8 cellular contexts compared by ENCODE assay signal in the genomic region with DNA sequence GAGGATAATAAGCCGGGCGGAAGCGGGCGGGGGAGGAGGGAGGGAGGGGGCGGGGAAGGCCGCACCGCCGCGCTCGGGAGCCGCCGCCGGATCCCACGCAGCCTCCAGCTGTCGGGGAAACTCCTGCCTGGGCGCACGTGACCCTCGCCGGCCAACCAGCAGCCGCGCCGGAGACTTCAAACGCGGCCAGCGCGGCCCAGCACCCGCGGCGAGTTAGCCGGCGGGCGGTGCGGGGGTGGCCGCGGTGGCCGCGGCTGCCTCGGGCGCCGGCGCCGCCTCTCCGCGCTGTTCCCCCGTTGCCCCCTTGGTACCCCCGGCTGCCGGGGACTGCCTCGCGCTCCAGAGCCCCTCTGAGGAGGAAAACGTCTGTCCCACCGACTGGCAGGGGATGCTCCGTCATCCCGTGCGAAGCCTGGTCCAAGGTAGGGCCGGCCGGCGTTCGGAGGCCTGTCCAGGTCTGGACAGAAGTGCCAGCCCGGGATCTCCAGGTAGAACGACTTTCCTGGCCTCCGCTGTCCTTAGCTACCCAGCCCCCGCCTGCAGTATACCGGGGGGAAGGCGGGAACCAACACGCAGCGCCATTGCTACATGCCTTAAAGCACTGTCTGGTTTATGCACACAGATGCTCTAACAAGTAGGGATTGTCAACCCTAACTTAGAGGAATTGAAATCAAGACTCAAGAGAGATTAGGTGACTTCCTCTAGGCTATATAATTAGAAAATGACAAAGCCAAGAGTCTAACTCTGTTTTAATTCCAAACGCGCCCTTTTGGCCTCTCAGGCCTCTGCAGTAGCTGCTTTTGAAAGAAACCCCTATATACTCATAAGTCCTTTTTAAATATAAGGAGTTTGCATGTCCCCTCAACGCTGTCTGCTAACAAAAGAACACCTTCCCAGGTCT. TPM values are rescaled to one million over a fixed set of nuclear protein-coding genes. Genes with fewer than 3 reads are reported as not detected.
A peak's percentile ranks its signal among the peaks of the same experiment; 100 is the strongest.
DNase-seq lines count a peak whose midpoint lies in the region; FAIRE-seq and TF ChIP-seq lines count a peak whose summit lies in the region.

A gene with protein sequence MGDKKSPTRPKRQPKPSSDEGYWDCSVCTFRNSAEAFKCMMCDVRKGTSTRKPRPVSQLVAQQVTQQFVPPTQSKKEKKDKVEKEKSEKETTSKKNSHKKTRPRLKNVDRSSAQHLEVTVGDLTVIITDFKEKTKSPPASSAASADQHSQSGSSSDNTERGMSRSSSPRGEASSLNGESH (minus strand): TSS at position 9 of the 901 bp plus-strand sequence. CDS start 68 bp downstream, outside the sequence.

- H3K27ac ChIP-seq in SK-N-SH (ENCODE audit: low read depth in 2 of 2, low read length in 1 of 2), result peak within 1 kb of the TSS; percentile 78 to 96
- peak within 1 kb of the TSS; percentile 96 for H3K27ac ChIP-seq in suprapubic skin

- peak within 1 kb of the TSS; percentile 100 for H2AFZ ChIP-seq in Loucy (ENCODE audit: low read length)
- H2AFZ ChIP-seq in SK-N-SH (ENCODE audit: low read depth), result peak within 1 kb of the TSS; percentile 99

- 26% methylated on average over 7 of the region's 69 CpGs for WGBS in SK-N-SH (ENCODE audit: low lambda C conversion rate)
- WGBS in suprapubic skin, result 16% methylated on average over 11 of the region's 69 CpGs

- in situ Hi-C loops in G401 (cut with HindIII; ENCODE audit: low sequenced_read_pairs), result no loop called here

- H3K9ac ChIP-seq in Loucy (ENCODE audit: low read depth, low read length, poor library complexity, severe bottlenecking), result peak within 1 kb of the TSS; percentile 93
- peak within 1 kb of the TSS; percentile 83 for H3K9ac ChIP-seq in SK-N-SH

- no peak for FAIRE-seq in H54 (lab: Jason Lieb, UNC)

- H3F3A ChIP-seq in Loucy (ENCODE audit: low read depth) (no peaks in the 10 kb centered on the region), SK-N-SH (replicated peaks; ENCODE audit: insufficient read depth) (peaks cover 4% of the 10 kb centered on the region)

- DNase-seq in G401 (ENCODE audit: low spot score), result peak; percentile 84
- peak; percentile 95 for DNase-seq in H54 (ENCODE audit: insufficient read length, low spot score)
- DNase-seq in SK-N-SH, result peak; percentile 95
- DNase-seq in activated naive CD4-positive, alpha-beta T cell treated with anti-CD3 and anti-CD28 coated beads, Interleukin-2, amount 50 U/mL, for 16 hours, result peak; percentile 90
- peak; percentile 90 for DNase-seq in globus pallidus (ENCODE audit: low spot score)
- DNase-seq in occipital lobe (lab: John Stamatoyannopoulos, UW), result peak; percentile 87
- DNase-seq in suprapubic skin (ENCODE audit: low spot score in 2 of 2), result peak; percentile 93 to 94

- TF ChIP-seq POLR2A in H54 (IDR thresholded peaks at IDR 0.05; ENCODE audit: low read depth, low read length) (peak; percentile 81), suprapubic skin (IDR thresholded peaks at IDR 0.05) (no peak)

- no peak for TF ChIP-seq CTCF in Loucy (conservative IDR thresholded peaks at IDR 0.05; ENCODE audit: low read length)
- TF ChIP-seq CTCF in SK-N-SH (IDR thresholded peaks at IDR 0.05), result no peak
- TF ChIP-seq CTCF in suprapubic skin (IDR thresholded peaks at IDR 0.05), result no peak

- H3K9me2 ChIP-seq in Loucy (replicated peaks; ENCODE audit: low read depth, low read length), result no peaks in the 10 kb centered on the region
- H3K9me2 ChIP-seq in SK-N-SH, result no peaks in the 10 kb centered on the region

- peak within 1 kb of the TSS; percentile 98 for H3K4me3 ChIP-seq in Loucy (ENCODE audit: low read length, poor library complexity, severe bottlenecking)
- H3K4me3 ChIP-seq in SK-N-SH (ENCODE audit: low read depth in 2 of 2, low read length in 1 of 2), result peak within 1 kb of the TSS; percentile 87 to 91
- H3K4me3 ChIP-seq in suprapubic skin, result peak within 1 kb of the TSS; percentile 78

- TF ChIP-seq EP300 in SK-N-SH (IDR thresholded peaks at IDR 0.05; ENCODE audit: borderline replicate concordance in 1 of 2, low read depth in 1 of 2, low read length in 1 of 2), result no peak; a peak in 1 of 4 replicates
- TF ChIP-seq EP300 in suprapubic skin (IDR thresholded peaks at IDR 0.05), result no peak

- H3K27me3 ChIP-seq in Loucy (ENCODE audit: insufficient read depth, low read length, poor library complexity, severe bottlenecking) (no peaks in the 10 kb centered on the region), SK-N-SH (ENCODE audit: insufficient read depth) (no peaks in the 10 kb centered on the region), suprapubic skin (no peaks in the 10 kb centered on the region)

- peaks cover 52% of the 10 kb centered on the region for H3K79me2 ChIP-seq in Loucy (ENCODE audit: insufficient read depth, low read length)
- peaks cover 50% of the 10 kb centered on the region for H3K79me2 ChIP-seq in SK-N-SH (ENCODE audit: insufficient read depth)

- CTCF ChIA-PET in SK-N-SH (lab: Yijun Ruan, JAX), result interaction anchor here (1.0 kb wide), 1 partner anchor 99 kb away, joined by 3 read pairs; no protein-coding TSS in a partner anchor

- H3K4me2 ChIP-seq in Loucy (ENCODE audit: low read depth, low read length, poor library complexity, severe bottlenecking) (peak within 1 kb of the TSS; percentile 90), SK-N-SH (peak within 1 kb of the TSS; percentile 95)

- POLR2A ChIA-PET in SK-N-SH (lab: Yijun Ruan, JAX), result no interaction called here

- H3K36me3 ChIP-seq in Loucy (ENCODE audit: insufficient read depth, low read length), result peaks cover 4% of the 10 kb centered on the region; the same call in 1 of the 2 replicates
- peaks cover 10 to 15% of the 10 kb centered on the region in 2 experiments for H3K36me3 ChIP-seq in SK-N-SH (replicated peaks in 1 of 2; ENCODE audit: control insufficient read depth in 1 of 2, insufficient read depth in 2 of 2, low read length in 1 of 2)
- no peaks in the 10 kb centered on the region for H3K36me3 ChIP-seq in suprapubic skin

- peaks cover 46% of the 10 kb centered on the region for H3K4me1 ChIP-seq in Loucy (ENCODE audit: insufficient read depth, low read length, poor library complexity, severe bottlenecking)
- peaks cover 0 to 17% of the 10 kb centered on the region in 2 experiments; a peak in 3 of 4 replicates for H3K4me1 ChIP-seq in SK-N-SH (ENCODE audit: control insufficient read depth in 1 of 2, insufficient read depth in 2 of 2, low read depth in 1 of 2, low read length in 1 of 2)
- peaks cover 37% of the 10 kb centered on the region for H3K4me1 ChIP-seq in suprapubic skin

- TF ChIP-seq RAD21 in SK-N-SH (IDR thresholded peaks at IDR 0.05; ENCODE audit: low read length), result no peak

- H3K9me3 ChIP-seq in Loucy (ENCODE audit: insufficient read depth, low read depth, low read length) (no peaks in the 10 kb centered on the region), SK-N-SH (no peaks in the 10 kb centered on the region), suprapubic skin (no peaks in the 10 kb centered on the region)

- H4K20me1 ChIP-seq in Loucy (ENCODE audit: insufficient read depth, low read length, poor library complexity, severe bottlenecking), result peaks cover 36% of the 10 kb centered on the region
- no peaks in the 10 kb centered on the region for H4K20me1 ChIP-seq in SK-N-SH (ENCODE audit: insufficient read depth)

TF ChIP-seq in SK-N-SH, 30 proteins besides CTCF, POLR2A, EP300 and RAD21 (continues in another document):
- TF ChIP-seq SMC3 (IDR thresholded peaks at IDR 0.05; ENCODE audit: low read depth, low read length), result no peak
- TF ChIP-seq SIN3A (IDR thresholded peaks at IDR 0.05; ENCODE audit: borderline replicate concordance, low read depth, low read length), result peak; percentile 53; the same call in 1 of the 2 replicates
- TF ChIP-seq, protein P1, sequence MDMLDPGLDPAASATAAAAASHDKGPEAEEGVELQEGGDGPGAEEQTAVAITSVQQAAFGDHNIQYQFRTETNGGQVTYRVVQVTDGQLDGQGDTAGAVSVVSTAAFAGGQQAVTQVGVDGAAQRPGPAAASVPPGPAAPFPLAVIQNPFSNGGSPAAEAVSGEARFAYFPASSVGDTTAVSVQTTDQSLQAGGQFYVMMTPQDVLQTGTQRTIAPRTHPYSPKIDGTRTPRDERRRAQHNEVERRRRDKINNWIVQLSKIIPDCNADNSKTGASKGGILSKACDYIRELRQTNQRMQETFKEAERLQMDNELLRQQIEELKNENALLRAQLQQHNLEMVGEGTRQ (IDR thresholded peaks at IDR 0.05; ENCODE audit: borderline replicate concordance, low read depth, low read length), result peak; percentile 76
- TF ChIP-seq RCOR1 (IDR thresholded peaks at IDR 0.05; ENCODE audit: low read length), result no peak
- TF ChIP-seq TCF12 (IDR thresholded peaks at IDR 0.05), result peak; percentile 40; the same call in 1 of the 2 replicates
- TF ChIP-seq POLR2AphosphoS5 (IDR thresholded peaks at IDR 0.05; ENCODE audit: low read depth, low read length), result no peak
- TF ChIP-seq RFX5 (IDR thresholded peaks at IDR 0.05; ENCODE audit: low read length), result no peak
- TF ChIP-seq CHD2 (IDR thresholded peaks at IDR 0.05; ENCODE audit: low read length, partially characterized antibody), result no peak
- no peak for TF ChIP-seq GABPA (IDR thresholded peaks at IDR 0.05; ENCODE audit: low read depth)
- no peak for TF ChIP-seq NFIC (IDR thresholded peaks at IDR 0.05; ENCODE audit: borderline replicate concordance)
- TF ChIP-seq YY1 (IDR thresholded peaks at IDR 0.05; ENCODE audit: low read depth), result no peak
- peak; percentile 76 for TF ChIP-seq MXI1 (IDR thresholded peaks at IDR 0.05; ENCODE audit: low read depth, low read length)
- TF ChIP-seq, protein P2, sequence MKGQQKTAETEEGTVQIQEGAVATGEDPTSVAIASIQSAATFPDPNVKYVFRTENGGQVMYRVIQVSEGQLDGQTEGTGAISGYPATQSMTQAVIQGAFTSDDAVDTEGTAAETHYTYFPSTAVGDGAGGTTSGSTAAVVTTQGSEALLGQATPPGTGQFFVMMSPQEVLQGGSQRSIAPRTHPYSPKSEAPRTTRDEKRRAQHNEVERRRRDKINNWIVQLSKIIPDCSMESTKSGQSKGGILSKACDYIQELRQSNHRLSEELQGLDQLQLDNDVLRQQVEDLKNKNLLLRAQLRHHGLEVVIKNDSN (IDR thresholded peaks at IDR 0.05; ENCODE audit: borderline replicate concordance, low read depth), result peak; percentile 94
- TF ChIP-seq, protein P3, sequence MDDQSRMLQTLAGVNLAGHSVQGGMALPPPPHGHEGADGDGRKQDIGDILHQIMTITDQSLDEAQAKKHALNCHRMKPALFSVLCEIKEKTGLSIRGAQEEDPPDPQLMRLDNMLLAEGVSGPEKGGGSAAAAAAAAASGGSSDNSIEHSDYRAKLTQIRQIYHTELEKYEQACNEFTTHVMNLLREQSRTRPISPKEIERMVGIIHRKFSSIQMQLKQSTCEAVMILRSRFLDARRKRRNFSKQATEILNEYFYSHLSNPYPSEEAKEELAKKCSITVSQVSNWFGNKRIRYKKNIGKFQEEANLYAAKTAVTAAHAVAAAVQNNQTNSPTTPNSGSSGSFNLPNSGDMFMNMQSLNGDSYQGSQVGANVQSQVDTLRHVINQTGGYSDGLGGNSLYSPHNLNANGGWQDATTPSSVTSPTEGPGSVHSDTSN (IDR thresholded peaks at IDR 0.05), result 0 out of 2 replicates have a peak, but pooled peaks have one; percentile 9

RNA-seq across cellular contexts. Expression of the gene that starts here (rescaled TPM):
- total RNA-seq in G401 (2014; rRNA removed; shearing (Covaris generic)), result 12.4 and 18.6 TPM in 2 replicates
- polyA plus RNA-seq in SK-N-SH (2012; rRNA removed), result 5.3 and 6.7 TPM in 2 replicates
- 6.9 and 8.7 TPM in 2 replicates for polyA plus RNA-seq in SK-N-SH (2012; cell fraction: cytosol; rRNA removed)
- 6.8 and 12.7 TPM in 2 replicates for polyA plus RNA-seq in SK-N-SH (2012; cell fraction: nucleus; rRNA removed)
- total RNA-seq in occipital lobe (53.5 TPM), suprapubic skin (10 to 100 TPM; 12.5 to 26.5 (median 13.4) TPM)

Comparison
In these comparisons a context has a peak if more than half of its experiments do, and no peak if none do; other contexts are left out.
1. Peak in every context shown above with its lines: DNase-seq, H3K4me3 ChIP-seq and H3K27ac ChIP-seq.